ENCODE assay signal across 1 cellular context in the genomic region with DNA sequence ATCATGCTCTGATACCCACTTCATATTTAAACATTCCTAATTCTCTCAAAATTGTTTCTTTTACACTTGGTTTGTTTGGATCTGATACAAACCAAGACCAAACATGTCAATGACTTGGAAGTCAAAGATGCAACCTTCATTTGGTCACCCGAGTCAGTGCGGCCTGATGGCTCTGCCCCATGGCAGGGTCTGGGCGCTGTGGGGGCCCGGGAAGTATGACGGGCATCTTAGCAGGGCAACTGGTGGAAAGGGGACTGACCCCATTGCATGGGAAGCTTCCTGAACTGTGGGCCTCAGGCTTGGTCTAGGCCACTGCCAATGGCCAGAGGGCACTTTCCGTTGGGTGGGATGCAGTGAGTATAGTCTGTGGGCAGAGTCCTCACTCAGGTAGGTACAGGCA.
TF ChIP-seq lines count a peak whose summit lies in the region.

No MANE protein-coding gene starts in this region.

TF ChIP-seq in HepG2, 621 proteins besides CTCF, POLR2A, EP300 and RAD21 (continued from another document):
- TF ChIP-seq, protein P1, sequence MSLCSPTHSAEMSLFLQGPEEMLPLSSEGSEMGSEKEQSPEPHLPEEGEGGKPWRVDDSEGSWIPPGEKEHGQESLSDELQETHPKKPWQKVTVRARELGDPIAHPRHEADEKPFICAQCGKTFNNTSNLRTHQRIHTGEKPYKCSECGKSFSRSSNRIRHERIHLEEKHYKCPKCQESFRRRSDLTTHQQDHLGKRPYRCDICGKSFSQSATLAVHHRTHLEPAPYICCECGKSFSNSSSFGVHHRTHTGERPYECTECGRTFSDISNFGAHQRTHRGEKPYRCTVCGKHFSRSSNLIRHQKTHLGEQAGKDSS (CRISPR knock-in tag; IDR thresholded peaks at IDR 0.05; ENCODE audit: borderline replicate concordance, low read depth): no peak
